ENCODE assay signal across 1 cellular context in genomic region chr7:151039850-151040548, GRCh38.
TF ChIP-seq lines count a peak whose summit lies in the region.

No MANE protein-coding gene starts in this region.

TF ChIP-seq in WTC11, 78 proteins besides CTCF, POLR2A, EP300 and RAD21 (continued from another document):
- TF ChIP-seq PREB (CRISPR knock-in tag; IDR thresholded peaks at IDR 0.05; ENCODE audit: borderline replicate concordance) (no peak), NR3C1 (CRISPR knock-in tag; conservative IDR thresholded peaks at IDR 0.05; ENCODE audit: low read depth) (no peak), NR2C2 (CRISPR knock-in tag; IDR thresholded peaks at IDR 0.05) (no peak), RORB (CRISPR knock-in tag; IDR thresholded peaks at IDR 0.05) (no peak), E2F5 (CRISPR knock-in tag; IDR thresholded peaks at IDR 0.05) (no peak), ATF1 (CRISPR knock-in tag; IDR thresholded peaks at IDR 0.05) (no peak), ETV6 (CRISPR knock-in tag; IDR thresholded peaks at IDR 0.05) (no peak), OVOL2 (CRISPR knock-in tag; IDR thresholded peaks at IDR 0.05; ENCODE audit: borderline replicate concordance) (no peak), TP53 (CRISPR knock-in tag; IDR thresholded peaks at IDR 0.05) (no peak), ZSCAN18 (CRISPR knock-in tag; IDR thresholded peaks at IDR 0.05) (no peak), CBFB (CRISPR knock-in tag; IDR thresholded peaks at IDR 0.05; ENCODE audit: low read depth) (no peak), NFYB (CRISPR knock-in tag; conservative IDR thresholded peaks at IDR 0.05; ENCODE audit: low read depth) (no peak)
